Comparison of ENCODE assay signal across 8 cellular contexts in genomic region chr1:205285391-205286101, GRCh38. TPM values are rescaled to one million over a fixed set of nuclear protein-coding genes. Genes with fewer than 3 reads are reported as not detected.
DNase-seq lines count a peak whose midpoint lies in the region; ATAC-seq and TF ChIP-seq lines count a peak whose summit lies in the region.

No MANE protein-coding gene starts in this region.

- ATAC-seq in HG02938 (IDR thresholded peaks at IDR 0.05; ENCODE audit: unreplicated experiment), result peak; percentile 31
- peak; percentile 67 to 76 for ATAC-seq in natural killer cell treated with Interleukin-12 subunit alpha and Interleukin-12 subunit beta and Interleukin-15 and Interleukin-18, amount 100 ng/mL, for 72 hours

- H3K27me3 ChIP-seq in brain microvascular endothelial cell (replicated peaks), result no peaks in the 10 kb centered on the region

- H3K4me3 ChIP-seq in GM12865 (ENCODE audit: low read depth, low read length) (peak overlapping the region; percentile 9), brain microvascular endothelial cell (ENCODE audit: low read depth, low read length) (no peak overlapping the region)

- TF ChIP-seq CTCF in GM12865 (IDR thresholded peaks at IDR 0.05; ENCODE audit: insufficient read depth, low read depth, low read length, missing control alignments) (no peak), brain microvascular endothelial cell (IDR thresholded peaks at IDR 0.05; ENCODE audit: low read depth, low read length, missing control alignments) (no peak)

- DNase-seq in GM12865 (ENCODE audit: low read depth) (peak; percentile 91), brain microvascular endothelial cell (no peak), hippocampal formation (lab: John Stamatoyannopoulos, UW) (no peak), posterior vena cava (ENCODE audit: low spot score) (no peak), dedifferentiated amniotic fluid mesenchymal stem cell (ENCODE audit: extremely low spot score) (no peak)
- DNase-seq in natural killer cell treated with Interleukin-12 subunit alpha and Interleukin-12 subunit beta and Interleukin-15 and Interleukin-18, amount 100 ng/mL, for 72 hours (ENCODE audit: low spot score), result peak; percentile 76

- peak overlapping the region; percentile 79 for H3K4me3 Mint-ChIP-seq in T-helper 1 cell treated with Interleukin-12 subunit alpha and Interleukin-12 subunit beta and Interleukin-4 antibody, amounts not matched to agents 30 μg/mL and 1 μg/mL, for 36 hours
- H3K4me3 Mint-ChIP-seq in natural killer cell treated with Interleukin-12 subunit alpha and Interleukin-12 subunit beta and Interleukin-15 and Interleukin-18, amount 100 ng/mL, for 72 hours, result peak overlapping the region; percentile 66

- peaks cover 58% of the 10 kb centered on the region for H3K4me1 Mint-ChIP-seq in T-helper 1 cell treated with Interleukin-12 subunit alpha and Interleukin-12 subunit beta and Interleukin-4 antibody, amounts not matched to agents 30 μg/mL and 1 μg/mL, for 36 hours (ENCODE audit: low read depth)
- peaks cover 47 to 56% of the 10 kb centered on the region in 2 donors for H3K4me1 Mint-ChIP-seq in natural killer cell treated with Interleukin-12 subunit alpha and Interleukin-12 subunit beta and Interleukin-15 and Interleukin-18, amount 100 ng/mL, for 72 hours (ENCODE audit: low read depth in 2 of 2)

- intact Hi-C loops in posterior vena cava (cut with DNase I), result no loop called here

- in situ Hi-C loops in brain microvascular endothelial cell (cut with HindIII; ENCODE audit: low pct_ligation_motif_present, low sequenced_read_pairs), result no loop called here

- peak overlapping the region; percentile 42 for H3K27ac ChIP-seq in brain microvascular endothelial cell

- H3K36me3 ChIP-seq in brain microvascular endothelial cell (replicated peaks), result no peaks in the 10 kb centered on the region

- peaks cover 6% of the 10 kb centered on the region for H3K27me3 Mint-ChIP-seq in T-helper 1 cell treated with Interleukin-12 subunit alpha and Interleukin-12 subunit beta and Interleukin-4 antibody, amounts not matched to agents 30 μg/mL and 1 μg/mL, for 36 hours (ENCODE audit: low read depth)
- H3K27me3 Mint-ChIP-seq in natural killer cell treated with Interleukin-12 subunit alpha and Interleukin-12 subunit beta and Interleukin-15 and Interleukin-18, amount 100 ng/mL, for 72 hours, result no peaks in the 10 kb centered on the region

- no peaks in the 10 kb centered on the region for H3K36me3 Mint-ChIP-seq in T-helper 1 cell treated with Interleukin-12 subunit alpha and Interleukin-12 subunit beta and Interleukin-4 antibody, amounts not matched to agents 30 μg/mL and 1 μg/mL, for 36 hours (ENCODE audit: low read depth)
- no peaks in the 10 kb centered on the region for H3K36me3 Mint-ChIP-seq in natural killer cell treated with Interleukin-12 subunit alpha and Interleukin-12 subunit beta and Interleukin-15 and Interleukin-18, amount 100 ng/mL, for 72 hours

- H3K9me3 Mint-ChIP-seq in T-helper 1 cell treated with Interleukin-12 subunit alpha and Interleukin-12 subunit beta and Interleukin-4 antibody, amounts not matched to agents 30 μg/mL and 1 μg/mL, for 36 hours, result no peaks in the 10 kb centered on the region
- H3K9me3 Mint-ChIP-seq in natural killer cell treated with Interleukin-12 subunit alpha and Interleukin-12 subunit beta and Interleukin-15 and Interleukin-18, amount 100 ng/mL, for 72 hours, result no peaks in the 10 kb centered on the region

- H3K27ac Mint-ChIP-seq in T-helper 1 cell treated with Interleukin-12 subunit alpha and Interleukin-12 subunit beta and Interleukin-4 antibody, amounts not matched to agents 30 μg/mL and 1 μg/mL, for 36 hours, result peak overlapping the region; percentile 95
- peak overlapping the region; percentile 69 to 89 for H3K27ac Mint-ChIP-seq in natural killer cell treated with Interleukin-12 subunit alpha and Interleukin-12 subunit beta and Interleukin-15 and Interleukin-18, amount 100 ng/mL, for 72 hours

RNA-seq across cellular contexts. Expression of gene NUAK2, which starts 36.0 kb away (rescaled TPM):
- total RNA-seq in natural killer cell treated with Interleukin-12 subunit alpha and Interleukin-12 subunit beta and Interleukin-15 and Interleukin-18, amount 100 ng/mL, for 72 hours, result 1 to 10 TPM; 1.0 to 2.5 TPM
- 1 to 10 TPM; 1.1 to 1.5 TPM for total RNA-seq in posterior vena cava

RNA-seq across cellular contexts. Expression of gene TMCC2, which starts 57.8 kb away (rescaled TPM):
- total RNA-seq in natural killer cell treated with Interleukin-12 subunit alpha and Interleukin-12 subunit beta and Interleukin-15 and Interleukin-18, amount 100 ng/mL, for 72 hours, result 10 to 100 TPM; 24.0 to 28.8 TPM
- 1 to 10 TPM; 4.1 to 4.6 TPM for total RNA-seq in posterior vena cava

Comparison
In these comparisons a context has a peak if more than half of its experiments do, and no peak if none do; other contexts are left out.
1. DNase-seq: peak in GM12865 (single experiment) and natural killer cell treated with Interleukin-12 subunit alpha and Interleukin-12 subunit beta and Interleukin-15 and Interleukin-18, amount 100 ng/mL, for 72 hours (single experiment); none in brain microvascular endothelial cell (single experiment), hippocampal formation (0 of 2), posterior vena cava (single experiment) and dedifferentiated amniotic fluid mesenchymal stem cell (single experiment).
2. RNA of gene TMCC2, which starts 57.8 kb away (total RNA-seq): 24.0 to 28.8 TPM in natural killer cell treated with Interleukin-12 subunit alpha and Interleukin-12 subunit beta and Interleukin-15 and Interleukin-18, amount 100 ng/mL, for 72 hours; 4.1 to 4.6 TPM in posterior vena cava; every median in the first group is over 4 times any median in the second.